Comparison of ENCODE assay signal across 8 cellular contexts in the genomic region with DNA sequence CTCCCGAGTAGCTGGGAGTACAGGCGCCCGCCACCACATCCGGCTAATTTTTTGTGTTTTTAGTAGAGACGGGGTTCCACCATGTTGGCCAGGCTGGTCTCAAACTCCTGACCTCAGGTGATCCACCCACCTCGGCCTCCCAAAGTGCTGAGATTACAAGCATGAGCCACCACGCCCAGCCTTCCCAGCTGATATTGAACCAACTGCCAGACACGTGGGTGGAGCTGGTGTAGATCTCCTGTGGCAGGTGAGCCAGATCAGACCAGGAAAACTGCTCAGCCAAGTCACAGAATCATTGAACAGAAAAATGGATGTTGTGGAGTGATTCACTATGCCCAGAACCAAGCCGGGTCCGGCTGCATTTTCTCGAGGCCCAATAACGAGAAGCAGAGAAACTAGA. TPM values are rescaled to one million over a fixed set of nuclear protein-coding genes. Genes with fewer than 3 reads are reported as not detected.
A peak's percentile ranks its signal among the peaks of the same experiment; 100 is the strongest.
DNase-seq lines count a peak whose midpoint lies in the region; ATAC-seq and TF ChIP-seq lines count a peak whose summit lies in the region.
"Not testable (repeated sequence)": the region's sequence is repeated elsewhere in the genome, so short reads cannot be mapped to it uniquely, and the experiment has no call there.

No MANE protein-coding gene starts in this region.

- H2AK5ac ChIP-seq in neuronal stem cell (ENCODE audit: low read depth, low read length), result not testable (repeated sequence)

- H3K36me3 ChIP-seq in CD8-positive, alpha-beta T cell (ENCODE audit: insufficient read depth, low read length); HEK293 (ENCODE audit: control insufficient read depth in 2 of 2, insufficient read depth in 1 of 2, low read length in 2 of 2); colonic mucosa; mucosa of descending colon (ENCODE audit: low read depth); neuronal stem cell (replicated peaks in 1 of 2; ENCODE audit: control insufficient read depth in 2 of 2, insufficient read depth in 2 of 2, low read length in 2 of 2); stomach: not testable (repeated sequence)

- WGBS in neuronal stem cell (ENCODE audit: extremely low coverage in 2 of 2, insufficient read length in 2 of 2, insufficient replicate concordance in 1 of 2), 2 donors, result no CpG with 5 or more reads among the region's 12 CpGs
- WGBS in stomach, 5 donors, result 76 to 79% (median 77%) methylated on average over 12 of the region's 12 CpGs

- DNase-seq in CD8-positive, alpha-beta T cell; activated CD8-positive, alpha-beta memory T cell treated with anti-CD3 and anti-CD28 coated beads, Interleukin-2, amount 10 ng/mL, durations not matched to agents 7 days and 5 days; activated naive CD8-positive, alpha-beta T cell treated with anti-CD3 and anti-CD28 coated beads, Interleukin-2, amount 10 ng/mL, durations not matched to agents 7 days and 5 days; neuronal stem cell (ENCODE audit: low spot score): not testable (repeated sequence)
- DNase-seq in colonic mucosa (peak; percentile 76), mucosa of descending colon (peak; percentile 70 to 83 (median 76)), stomach (peak; percentile 42)

- peak overlapping the region; percentile 48 for H3K23ac ChIP-seq in neuronal stem cell (ENCODE audit: low read depth, low read length, poor library complexity)

- not testable (repeated sequence) for H3K4me1 Mint-ChIP-seq in CD8-positive, alpha-beta T cell (ENCODE audit: low read depth)
- H3K4me1 Mint-ChIP-seq in activated CD8-positive, alpha-beta memory T cell treated with anti-CD3 and anti-CD28 coated beads, Interleukin-2, amount 10 ng/mL, durations not matched to agents 7 days and 5 days, result peaks cover 19% of the 10 kb centered on the region
- H3K4me1 Mint-ChIP-seq in activated naive CD8-positive, alpha-beta T cell treated with anti-CD3 and anti-CD28 coated beads, Interleukin-2, amount 10 ng/mL, durations not matched to agents 7 days and 5 days, result peaks cover 11% of the 10 kb centered on the region

- not testable (repeated sequence) for H3K9me3 ChIP-seq in CD8-positive, alpha-beta T cell (ENCODE audit: low read length); HEK293 (ENCODE audit: control insufficient read depth, insufficient read depth, low read depth, low read length); colonic mucosa; mucosa of descending colon; neuronal stem cell (replicated peaks in 1 of 2; ENCODE audit: control insufficient read depth in 2 of 2, insufficient read depth in 1 of 2, low read depth in 1 of 2, low read length in 2 of 2); stomach

- H3K4me1 ChIP-seq in CD8-positive, alpha-beta T cell (ENCODE audit: insufficient read depth, low read length); HEK293 (ENCODE audit: control insufficient read depth, insufficient read depth, low read length); colonic mucosa; mucosa of descending colon (ENCODE audit: low read depth); neuronal stem cell (ENCODE audit: control insufficient read depth in 2 of 2, insufficient read depth in 1 of 2, low read depth in 1 of 2, low read length in 2 of 2); stomach: not testable (repeated sequence)

- not testable (repeated sequence) for H3K36me3 Mint-ChIP-seq in CD8-positive, alpha-beta T cell; activated CD8-positive, alpha-beta memory T cell treated with anti-CD3 and anti-CD28 coated beads, Interleukin-2, amount 10 ng/mL, durations not matched to agents 7 days and 5 days; activated naive CD8-positive, alpha-beta T cell treated with anti-CD3 and anti-CD28 coated beads, Interleukin-2, amount 10 ng/mL, durations not matched to agents 7 days and 5 days

- intact Hi-C loops in CD8-positive, alpha-beta T cell (cut with DNase I, micrococcal nuclease); colonic mucosa (cut with DNase I); mucosa of descending colon (cut with DNase I, micrococcal nuclease); stomach (cut with DNase I; ENCODE audit: low total_unique reads): not testable (repeated sequence)

- POLR2A ChIA-PET in CD8-positive, alpha-beta T cell (lab: Charles Lee); HEK293 (lab: Yijun Ruan, JAX); activated naive CD8-positive, alpha-beta T cell treated with anti-CD3 and anti-CD28 coated beads, Interleukin-2, amount 10 ng/mL, durations not matched to agents 7 days and 5 days (lab: Charles Lee): not testable (repeated sequence)

- H3K4me3 ChIP-seq in CD8-positive, alpha-beta T cell (ENCODE audit: low read depth, low read length); HEK293 (ENCODE audit: low read depth, low read length); colonic mucosa; mucosa of descending colon; neuronal stem cell (ENCODE audit: low read length in 2 of 2); stomach: not testable (repeated sequence)

- H2AFZ ChIP-seq in neuronal stem cell (ENCODE audit: low read length), result not testable (repeated sequence)

- not testable (repeated sequence) for H2BK5ac ChIP-seq in neuronal stem cell (ENCODE audit: low read length)

- not testable (repeated sequence) for TF ChIP-seq CTCF in CD8-positive, alpha-beta T cell (IDR thresholded peaks at IDR 0.05); HEK293 (tag by site-specific recombination; IDR thresholded peaks at IDR 0.05); colonic mucosa (IDR thresholded peaks at IDR 0.05); mucosa of descending colon (IDR thresholded peaks at IDR 0.05); stomach (IDR thresholded peaks at IDR 0.05)

- not testable (repeated sequence) for H3K18ac ChIP-seq in neuronal stem cell (ENCODE audit: low read length)

- TF ChIP-seq POLR2A in stomach (IDR thresholded peaks at IDR 0.05), result not testable (repeated sequence)

- not testable (repeated sequence) for H3K27me3 Mint-ChIP-seq in CD8-positive, alpha-beta T cell (ENCODE audit: low read depth)
- H3K27me3 Mint-ChIP-seq in activated CD8-positive, alpha-beta memory T cell treated with anti-CD3 and anti-CD28 coated beads, Interleukin-2, amount 10 ng/mL, durations not matched to agents 7 days and 5 days, result peaks cover 29% of the 10 kb centered on the region
- H3K27me3 Mint-ChIP-seq in activated naive CD8-positive, alpha-beta T cell treated with anti-CD3 and anti-CD28 coated beads, Interleukin-2, amount 10 ng/mL, durations not matched to agents 7 days and 5 days, result peaks cover 17% of the 10 kb centered on the region

- not testable (repeated sequence) for H3K4me3 Mint-ChIP-seq in CD8-positive, alpha-beta T cell
- H3K4me3 Mint-ChIP-seq in activated CD8-positive, alpha-beta memory T cell treated with anti-CD3 and anti-CD28 coated beads, Interleukin-2, amount 10 ng/mL, durations not matched to agents 7 days and 5 days, result peak overlapping the region; percentile 63
- peak overlapping the region; percentile 84 for H3K4me3 Mint-ChIP-seq in activated naive CD8-positive, alpha-beta T cell treated with anti-CD3 and anti-CD28 coated beads, Interleukin-2, amount 10 ng/mL, durations not matched to agents 7 days and 5 days

- CTCF ChIA-PET in CD8-positive, alpha-beta T cell (lab: Charles Lee), result interaction anchor here (1.7 kb wide), 1 partner anchor 13 kb away, joined by 4 read pairs; no protein-coding TSS in a partner anchor
- CTCF ChIA-PET in HEK293 (lab: Yijun Ruan, JAX), result interaction anchor here (0.6 kb wide), 1 partner anchor 453 kb away, joined by 3 read pairs; no protein-coding TSS in a partner anchor
- CTCF ChIA-PET in activated CD8-positive, alpha-beta memory T cell treated with anti-CD3 and anti-CD28 coated beads, Interleukin-2, amount 10 ng/mL, durations not matched to agents 7 days and 5 days (lab: Charles Lee), result interaction anchor here (3.0 kb wide), 1 partner anchor 12 kb away, joined by 16 read pairs; no protein-coding TSS in a partner anchor

- not testable (repeated sequence) for H3K4ac ChIP-seq in neuronal stem cell (ENCODE audit: low read length)

- H3K27me3 ChIP-seq in CD8-positive, alpha-beta T cell (ENCODE audit: insufficient read depth, low read length); colonic mucosa; neuronal stem cell (ENCODE audit: control insufficient read depth in 3 of 3, insufficient read depth in 3 of 3, low read depth in 1 of 3, low read length in 3 of 3); stomach: not testable (repeated sequence)

- H3K9ac ChIP-seq in colonic mucosa (ENCODE audit: low read depth in 2 of 2, low read length in 2 of 2); neuronal stem cell (ENCODE audit: low read depth, low read length, poor library complexity): not testable (repeated sequence)

- not testable (repeated sequence) for H4K91ac ChIP-seq in neuronal stem cell (ENCODE audit: low read depth, low read length, poor library complexity)

- not testable (repeated sequence) for H3K14ac ChIP-seq in neuronal stem cell (ENCODE audit: low read length)

- not testable (repeated sequence) for H4K8ac ChIP-seq in neuronal stem cell (ENCODE audit: low read depth, low read length)

- not testable (repeated sequence) for H2BK12ac ChIP-seq in neuronal stem cell (ENCODE audit: low read length)

- H3K4me2 ChIP-seq in neuronal stem cell (ENCODE audit: insufficient read depth, low read length, poor library complexity, severe bottlenecking), result not testable (repeated sequence)

- not testable (repeated sequence) for TF ChIP-seq EP300 in stomach (IDR thresholded peaks at IDR 0.05)

- ATAC-seq in CD8-positive, alpha-beta T cell; activated CD8-positive, alpha-beta memory T cell treated with anti-CD3 and anti-CD28 coated beads, Interleukin-2, amount 10 ng/mL, durations not matched to agents 7 days and 5 days; activated naive CD8-positive, alpha-beta T cell treated with anti-CD3 and anti-CD28 coated beads, Interleukin-2, amount 10 ng/mL, durations not matched to agents 7 days and 5 days (ENCODE audit: low read depth): not testable (repeated sequence)
- peak; percentile 82 for ATAC-seq in mucosa of descending colon

- H2BK120ac ChIP-seq in neuronal stem cell (ENCODE audit: low read depth, low read length), result not testable (repeated sequence)

- peak overlapping the region; percentile 16 for H3K27ac Mint-ChIP-seq in CD8-positive, alpha-beta T cell
- H3K27ac Mint-ChIP-seq in activated CD8-positive, alpha-beta memory T cell treated with anti-CD3 and anti-CD28 coated beads, Interleukin-2, amount 10 ng/mL, durations not matched to agents 7 days and 5 days; activated naive CD8-positive, alpha-beta T cell treated with anti-CD3 and anti-CD28 coated beads, Interleukin-2, amount 10 ng/mL, durations not matched to agents 7 days and 5 days: not testable (repeated sequence)

- H2BK15ac ChIP-seq in neuronal stem cell (ENCODE audit: low read length), result not testable (repeated sequence)

- not testable (repeated sequence) for H3K27ac ChIP-seq in CD8-positive, alpha-beta T cell (ENCODE audit: low read depth, low read length); HEK293 (ENCODE audit: extremely low read depth, low read depth, low read length); colonic mucosa; neuronal stem cell (replicated peaks; ENCODE audit: low read length)
- peak overlapping the region in 1 of 5 donors; percentile 11 for H3K27ac ChIP-seq in stomach

- H3K9me3 Mint-ChIP-seq in CD8-positive, alpha-beta T cell; activated CD8-positive, alpha-beta memory T cell treated with anti-CD3 and anti-CD28 coated beads, Interleukin-2, amount 10 ng/mL, durations not matched to agents 7 days and 5 days (ENCODE audit: low read depth); activated naive CD8-positive, alpha-beta T cell treated with anti-CD3 and anti-CD28 coated beads, Interleukin-2, amount 10 ng/mL, durations not matched to agents 7 days and 5 days: not testable (repeated sequence)

- not testable (repeated sequence) for H3K79me1 ChIP-seq in neuronal stem cell (ENCODE audit: low read depth, low read length)

RNA-seq across cellular contexts. Expression of gene OASL, which starts 8.4 kb away (rescaled TPM):
- 10 to 100 TPM; 34.5 to 36.5 TPM for total RNA-seq in CD8-positive, alpha-beta T cell
- 100 to 1,000 TPM in 1 of 2 experiments, 10 to 100 TPM in 1; 55.3 to 135 TPM for total RNA-seq in activated CD8-positive, alpha-beta memory T cell treated with anti-CD3 and anti-CD28 coated beads, Interleukin-2, amount 10 ng/mL, durations not matched to agents 7 days and 5 days
- 10 to 100 TPM; 43.7 to 48.6 TPM for total RNA-seq in activated naive CD8-positive, alpha-beta T cell treated with anti-CD3 and anti-CD28 coated beads, Interleukin-2, amount 10 ng/mL, durations not matched to agents 7 days and 5 days
- 1 to 10 TPM; 5.2 to 7.0 TPM for total RNA-seq in colonic mucosa
- total RNA-seq in mucosa of descending colon, result 10 to 100 TPM in 2 of 3 donors, 1 to 10 TPM in 1; 3.7 to 32.4 (median 10.2) TPM
- not detected for polyA plus RNA-seq in neuronal stem cell (2013, experiment 1 of 2)
- not detected for polyA plus RNA-seq in neuronal stem cell (2013, experiment 2 of 2)
- 10 to 100 TPM in 3 of 5 donors, not detected in 2; 19.3 to 35.0 (median 24.8) TPM for total RNA-seq in stomach
- 10 to 100 TPM in 1 of 3 donors, 1 to 10 TPM in 2; 2.1 to 54.7 (median 4.5) TPM for polyA plus RNA-seq in stomach

RNA-seq across cellular contexts. Expression of gene C12orf43, which starts 31.1 kb away (rescaled TPM):
- total RNA-seq in CD8-positive, alpha-beta T cell, result 10 to 100 TPM; 20.7 to 21.4 TPM
- total RNA-seq in activated CD8-positive, alpha-beta memory T cell treated with anti-CD3 and anti-CD28 coated beads, Interleukin-2, amount 10 ng/mL, durations not matched to agents 7 days and 5 days, result 10 to 100 TPM; 16.4 to 24.6 TPM
- 10 to 100 TPM; 15.7 to 16.1 TPM for total RNA-seq in activated naive CD8-positive, alpha-beta T cell treated with anti-CD3 and anti-CD28 coated beads, Interleukin-2, amount 10 ng/mL, durations not matched to agents 7 days and 5 days
- 10 to 100 TPM; 10.6 to 18.3 TPM for total RNA-seq in colonic mucosa
- total RNA-seq in mucosa of descending colon, result 10 to 100 TPM in 2 of 3 donors, 1 to 10 TPM in 1; 7.6 to 22.7 (median 11.9) TPM
- 15.4 TPM for polyA plus RNA-seq in neuronal stem cell (2013, experiment 1 of 2)
- 16.6 TPM for polyA plus RNA-seq in neuronal stem cell (2013, experiment 2 of 2)
- 10 to 100 TPM in 3 of 5 donors, 1 to 10 TPM in 2; 5.5 to 42.4 (median 17.4) TPM for total RNA-seq in stomach
- polyA plus RNA-seq in stomach, result 10 to 100 TPM in 1 of 3 donors, 1 to 10 TPM in 2; 8.1 to 18.3 (median 8.5) TPM
